27 cellular contexts compared by ENCODE assay signal in genomic region chr20:42587427-42587826, GRCh38.
"Had no signal": no experiment of that assay in that cellular context is flagged by ENCODE, and none has a peak within 500 bp of the region (broad histone marks: within the 10 kb centered on the region; RNA-seq: fewer than 3 reads in every experiment).

No MANE protein-coding gene starts in this region.

- H3K4me3 ChIP-seq: heart right ventricle, hepatocyte, left lung, lower lobe of right lung, neural progenitor cell, right atrium auricular region, right lobe of liver, smooth muscle cell, tibial nerve, upper lobe of left lung had no signal

- H3K36me3 Mint-ChIP-seq: mesothelial cell of epicardium; naive B cell; neural progenitor cell; stimulated activated memory B cell treated with anti-CD40 and anti-IgM and Interleukin-4, amounts not matched to agents 10 μg/mL and 1 μg/mL and 100 μg/mL, for 72 hours had no signal

- DNase-seq: heart right ventricle; kidney glomerular epithelial cell; left cardiac atrium; left lung; lower lobe of right lung; mammary epithelial cell; mesenchymal stem cell; naive B cell; occipital lobe; right lobe of liver; stimulated activated CD4-positive, alpha-beta T cell treated with anti-CD3 and anti-CD28 coated beads, Interleukin-1b, Interleukin-23, amount 100 ng/mL, for 48 hours; stimulated activated CD4-positive, alpha-beta T cell treated with anti-CD3 and anti-CD28 coated beads, Interleukin-2, amount 100 ng/mL, for 48 hours; stimulated activated CD4-positive, alpha-beta T cell treated with anti-CD3 and anti-CD28 coated beads, Interleukin-4, amount 100 ng/mL, for 4 hours; stimulated activated CD8-positive, alpha-beta memory T cell treated with anti-CD3 and anti-CD28 coated beads, Interleukin-4, amount 100 ng/mL, for 48 hours; stimulated activated naive CD4-positive, alpha-beta T cell treated with Interleukin-2 at 50 U/mL for 16 hours; stimulated activated naive CD8-positive, alpha-beta T cell treated with anti-CD3 and anti-CD28 coated beads, Interleukin-15, amount 100 ng/mL, for 72 hours; substantia nigra had no signal

- H3K27me3 Mint-ChIP-seq: naive B cell; progenitor cell of endocrine pancreas; stimulated activated memory B cell treated with anti-CD40 and anti-IgM and Interleukin-4, amounts not matched to agents 10 μg/mL and 1 μg/mL and 100 μg/mL, for 72 hours; stimulated activated naive CD8-positive, alpha-beta T cell treated with anti-CD3 and anti-CD28 coated beads, Interleukin-15, amount 100 ng/mL, for 72 hours had no signal

- ATAC-seq: heart right ventricle; left cardiac atrium; left lung; stimulated activated memory B cell treated with anti-CD40 and anti-IgM and Interleukin-4, amounts not matched to agents 10 μg/mL and 1 μg/mL and 100 μg/mL, for 72 hours; stimulated activated naive CD8-positive, alpha-beta T cell treated with anti-CD3 and anti-CD28 coated beads, Interleukin-15, amount 100 ng/mL, for 72 hours had no signal

- H3K27ac Mint-ChIP-seq: mesothelial cell of epicardium; naive B cell; nephron; neural progenitor cell; progenitor cell of endocrine pancreas; stimulated activated memory B cell treated with anti-CD40 and anti-IgM and Interleukin-4, amounts not matched to agents 10 μg/mL and 1 μg/mL and 100 μg/mL, for 72 hours; stimulated activated naive CD8-positive, alpha-beta T cell treated with anti-CD3 and anti-CD28 coated beads, Interleukin-15, amount 100 ng/mL, for 72 hours had no signal

- H3K4me3 Mint-ChIP-seq: mesothelial cell of epicardium; naive B cell; nephron; neural progenitor cell; stimulated activated memory B cell treated with anti-CD40 and anti-IgM and Interleukin-4, amounts not matched to agents 10 μg/mL and 1 μg/mL and 100 μg/mL, for 72 hours; stimulated activated naive CD8-positive, alpha-beta T cell treated with anti-CD3 and anti-CD28 coated beads, Interleukin-15, amount 100 ng/mL, for 72 hours had no signal

- H3K9me3 Mint-ChIP-seq: mesothelial cell of epicardium; nephron; neural progenitor cell; stimulated activated memory B cell treated with anti-CD40 and anti-IgM and Interleukin-4, amounts not matched to agents 10 μg/mL and 1 μg/mL and 100 μg/mL, for 72 hours; stimulated activated naive CD8-positive, alpha-beta T cell treated with anti-CD3 and anti-CD28 coated beads, Interleukin-15, amount 100 ng/mL, for 72 hours had no signal

- H3K4me1 Mint-ChIP-seq: mesothelial cell of epicardium; naive B cell; stimulated activated memory B cell treated with anti-CD40 and anti-IgM and Interleukin-4, amounts not matched to agents 10 μg/mL and 1 μg/mL and 100 μg/mL, for 72 hours; stimulated activated naive CD8-positive, alpha-beta T cell treated with anti-CD3 and anti-CD28 coated beads, Interleukin-15, amount 100 ng/mL, for 72 hours had no signal
